ENCODE assay signal across 1 cellular context in genomic region chr12:123143753-123144461, GRCh38.
TF ChIP-seq lines count a peak whose summit lies in the region.

No MANE protein-coding gene starts in this region.

TF ChIP-seq in IMR-90, 13 proteins besides CTCF, POLR2A, EP300 and RAD21:
- no peak for TF ChIP-seq ELK1 (IDR thresholded peaks at IDR 0.05; ENCODE audit: borderline replicate concordance, low read depth, low read length)
